ENCODE assay signal across 1 cellular context in the genomic region with DNA sequence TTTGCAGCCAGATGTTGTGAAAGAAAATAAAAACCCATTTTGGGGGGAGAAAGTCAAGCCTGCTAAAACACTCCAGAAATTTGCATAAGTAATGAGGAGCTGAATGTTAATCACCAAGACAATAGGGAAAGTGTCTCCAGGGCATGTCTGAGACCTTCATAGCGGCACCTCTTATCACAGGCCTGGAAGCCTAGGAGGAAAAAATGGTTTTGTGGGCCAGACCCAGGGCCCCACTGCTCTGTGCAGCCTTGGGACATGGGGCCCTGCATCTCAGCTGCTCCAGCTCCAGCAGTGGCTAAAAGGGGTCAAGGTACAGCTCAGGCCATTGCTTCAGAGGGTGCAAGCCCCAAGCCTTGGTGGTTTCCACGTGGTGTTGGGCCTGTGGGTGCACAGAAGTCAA. TPM values are rescaled to one million over a fixed set of nuclear protein-coding genes. Genes with fewer than 3 reads are reported as not detected.
"Had no signal": no experiment of that assay in that cellular context is flagged by ENCODE, and none has a peak within 500 bp of the region (broad histone marks: within the 10 kb centered on the region; RNA-seq: fewer than 3 reads in every experiment).

No MANE protein-coding gene starts in this region.

RNA-seq across cellular contexts. Expression of gene TXLNB, which starts 57.6 kb away (rescaled TPM):
- total RNA-seq: H7 had no signal
